In genomic region chr12:115920395-115921183, GRCh38 we compare ENCODE assay signal across 1 cellular context.
TF ChIP-seq lines count a peak whose summit lies in the region.

No MANE protein-coding gene starts in this region.

TF ChIP-seq in H1, 55 proteins besides CTCF, POLR2A, EP300 and RAD21 (continued from another document):
- TF ChIP-seq JUN (IDR thresholded peaks at IDR 0.05; ENCODE audit: low read depth, low read length), result no peak
- TF ChIP-seq ASH2L (IDR thresholded peaks at IDR 0.05; ENCODE audit: low read length), result no peak
- TF ChIP-seq CBX5 (IDR thresholded peaks at IDR 0.05; ENCODE audit: low read depth, low read length), result no peak
- TF ChIP-seq SP2 (IDR thresholded peaks at IDR 0.05; ENCODE audit: low read length), result no peak
- no peak for TF ChIP-seq TCF12 (IDR thresholded peaks at IDR 0.05; ENCODE audit: low read depth, low read length)
- no peak for TF ChIP-seq EZH2 (IDR thresholded peaks at IDR 0.05; ENCODE audit: low read depth, low read length, severe bottlenecking)
- no peak for TF ChIP-seq SP1 (IDR thresholded peaks at IDR 0.05; ENCODE audit: low read depth, low read length)
- no peak for TF ChIP-seq GABPA (IDR thresholded peaks at IDR 0.05; ENCODE audit: borderline replicate concordance, insufficient read depth, low read length)
- no peak for TF ChIP-seq SP4 (IDR thresholded peaks at IDR 0.05; ENCODE audit: low read length)
- no peak for TF ChIP-seq RFX5 (IDR thresholded peaks at IDR 0.05; ENCODE audit: borderline replicate concordance, low read depth, low read length)
- no peak for TF ChIP-seq CTBP2 (IDR thresholded peaks at IDR 0.05; ENCODE audit: borderline replicate concordance, insufficient read depth, insufficient read length, low read length)
- TF ChIP-seq TBP (IDR thresholded peaks at IDR 0.05; ENCODE audit: low read depth, low read length), result no peak
- no peak for TF ChIP-seq SAP30 (IDR thresholded peaks at IDR 0.05; ENCODE audit: insufficient read depth, insufficient replicate concordance, low read length)
TF ChIP-seq in H1: peak in this region for 0.
